24 cellular contexts compared by ENCODE assay signal in genomic region chr2:69217333-69218080, GRCh38.
DNase-seq lines count a peak whose midpoint lies in the region; ATAC-seq and TF ChIP-seq lines count a peak whose summit lies in the region.
"Had no signal": no experiment of that assay in that cellular context is flagged by ENCODE, and none has a peak within 500 bp of the region (broad histone marks: within the 10 kb centered on the region; RNA-seq: fewer than 3 reads in every experiment).

No MANE protein-coding gene starts in this region.

- no peak overlapping the region for H3K4me3 Mint-ChIP-seq in natural killer cell
- no peak overlapping the region for H3K4me3 Mint-ChIP-seq in activated CD4-positive, alpha-beta memory T cell treated with anti-CD3 and anti-CD28 coated beads for 36 hours
- no peak overlapping the region for H3K4me3 Mint-ChIP-seq in activated T-helper 1 cell treated with anti-CD3 and anti-CD28 coated beads, Interleukin-12 subunit alpha, Interleukin-12 subunit beta, Interleukin-2, Interleukin-4 antibody, amounts not matched to agents 30 ng/mL and 10 ng/mL and 1 ng/mL, durations not matched to agents 14 hours and 24 hours and 36 hours
- H3K4me3 Mint-ChIP-seq: activated naive CD8-positive, alpha-beta T cell treated with anti-CD3 and anti-CD28 coated beads, Interleukin-2, amount 50 U/mL, for 24 hours; brain; effector memory CD8-positive, alpha-beta T cell; stimulated activated naive B cell treated with anti-CD40 and anti-IgM and Interleukin-4, amounts not matched to agents 10 μg/mL and 1 μg/mL and 100 μg/mL, for 72 hours; T-helper 2 cell treated with Interferon-gamma antibody and Interleukin-4, amounts not matched to agents 5 μg/mL and 100 μg/mL, for 36 hours had no signal

- CTCF ChIA-PET in activated CD4-positive, alpha-beta memory T cell treated with anti-CD3 and anti-CD28 coated beads for 36 hours (lab: Charles Lee) = no interaction called here

- TF ChIP-seq CTCF in choroid plexus epithelial cell (conservative IDR thresholded peaks at IDR 0.05; ENCODE audit: low read depth, low read length) (no peak), natural killer cell (IDR thresholded peaks at IDR 0.05) (no peak)

- H3K4me3 ChIP-seq in choroid plexus epithelial cell (ENCODE audit: low read depth, low read length) = no peak overlapping the region
- H3K4me3 ChIP-seq: BLaER1, smooth muscle cell had no signal

- POLR2A ChIA-PET in activated CD4-positive, alpha-beta memory T cell treated with anti-CD3 and anti-CD28 coated beads for 36 hours (lab: Charles Lee) = no interaction called here

- intact Hi-C loops in natural killer cell (cut with micrococcal nuclease) = no loop called here
- intact Hi-C loops in activated CD4-positive, alpha-beta memory T cell treated with anti-CD3 and anti-CD28 coated beads for 36 hours (cut with micrococcal nuclease) = no loop called here
- intact Hi-C loops in activated T-helper 1 cell treated with anti-CD3 and anti-CD28 coated beads, Interleukin-12 subunit alpha, Interleukin-12 subunit beta, Interleukin-2, Interleukin-4 antibody, amounts not matched to agents 30 ng/mL and 10 ng/mL and 1 ng/mL, durations not matched to agents 14 hours and 24 hours and 36 hours (cut with micrococcal nuclease) = no loop called here

- H3K27me3 Mint-ChIP-seq in natural killer cell (ENCODE audit: low read depth in 2 of 2) = peaks cover 6 to 24% of the 10 kb centered on the region in 2 donors
- peaks cover 7% of the 10 kb centered on the region for H3K27me3 Mint-ChIP-seq in activated CD4-positive, alpha-beta memory T cell treated with anti-CD3 and anti-CD28 coated beads for 36 hours
- peaks cover 6% of the 10 kb centered on the region for H3K27me3 Mint-ChIP-seq in activated T-helper 1 cell treated with anti-CD3 and anti-CD28 coated beads, Interleukin-12 subunit alpha, Interleukin-12 subunit beta, Interleukin-2, Interleukin-4 antibody, amounts not matched to agents 30 ng/mL and 10 ng/mL and 1 ng/mL, durations not matched to agents 14 hours and 24 hours and 36 hours (ENCODE audit: insufficient read depth)
- H3K27me3 Mint-ChIP-seq: brain had no signal

- no peaks in the 10 kb centered on the region for H3K9me3 Mint-ChIP-seq in natural killer cell
- H3K9me3 Mint-ChIP-seq in activated CD4-positive, alpha-beta memory T cell treated with anti-CD3 and anti-CD28 coated beads for 36 hours = no peaks in the 10 kb centered on the region
- no peaks in the 10 kb centered on the region for H3K9me3 Mint-ChIP-seq in activated T-helper 1 cell treated with anti-CD3 and anti-CD28 coated beads, Interleukin-12 subunit alpha, Interleukin-12 subunit beta, Interleukin-2, Interleukin-4 antibody, amounts not matched to agents 30 ng/mL and 10 ng/mL and 1 ng/mL, durations not matched to agents 14 hours and 24 hours and 36 hours
- H3K9me3 Mint-ChIP-seq: activated naive CD8-positive, alpha-beta T cell treated with anti-CD3 and anti-CD28 coated beads, Interleukin-2, amount 50 U/mL, for 24 hours; brain; effector memory CD8-positive, alpha-beta T cell; stimulated activated naive B cell treated with anti-CD40 and anti-IgM and Interleukin-4, amounts not matched to agents 10 μg/mL and 1 μg/mL and 100 μg/mL, for 72 hours; T-helper 2 cell treated with Interferon-gamma antibody and Interleukin-4, amounts not matched to agents 5 μg/mL and 100 μg/mL, for 36 hours had no signal

- no peak overlapping the region for H3K27ac Mint-ChIP-seq in natural killer cell
- no peak overlapping the region for H3K27ac Mint-ChIP-seq in activated CD4-positive, alpha-beta memory T cell treated with anti-CD3 and anti-CD28 coated beads for 36 hours
- no peak overlapping the region for H3K27ac Mint-ChIP-seq in activated T-helper 1 cell treated with anti-CD3 and anti-CD28 coated beads, Interleukin-12 subunit alpha, Interleukin-12 subunit beta, Interleukin-2, Interleukin-4 antibody, amounts not matched to agents 30 ng/mL and 10 ng/mL and 1 ng/mL, durations not matched to agents 14 hours and 24 hours and 36 hours
- H3K27ac Mint-ChIP-seq: activated naive CD8-positive, alpha-beta T cell treated with anti-CD3 and anti-CD28 coated beads, Interleukin-2, amount 50 U/mL, for 24 hours; stimulated activated naive B cell treated with anti-CD40 and anti-IgM and Interleukin-4, amounts not matched to agents 10 μg/mL and 1 μg/mL and 100 μg/mL, for 72 hours; T-helper 2 cell treated with Interferon-gamma antibody and Interleukin-4, amounts not matched to agents 5 μg/mL and 100 μg/mL, for 36 hours had no signal

- DNase-seq in DMS 273 treated with DMSO at 0.1 percent for 48 hours (lab: John Stamatoyannopoulos, UW) (peak; percentile 52), NCI-H128 (lab: John Stamatoyannopoulos, UW; ENCODE audit: unreplicated experiment) (peak; percentile 89), NCI-H510A (lab: John Stamatoyannopoulos, UW) (peak; percentile 36), choroid plexus epithelial cell (ENCODE audit: low read depth) (peak; percentile 74), natural killer cell (no peak)
- no peak for DNase-seq in activated CD4-positive, alpha-beta memory T cell treated with anti-CD3 and anti-CD28 coated beads for 36 hours
- no peak for DNase-seq in activated T-helper 1 cell treated with anti-CD3 and anti-CD28 coated beads, Interleukin-12 subunit alpha, Interleukin-12 subunit beta, Interleukin-2, Interleukin-4 antibody, amounts not matched to agents 30 ng/mL and 10 ng/mL and 1 ng/mL, durations not matched to agents 14 hours and 24 hours and 36 hours (ENCODE audit: low spot score)
- DNase-seq: ACHN; activated gamma-delta T cell; activated naive CD8-positive, alpha-beta T cell treated with anti-CD3 and anti-CD28 coated beads, Interleukin-2, amount 50 U/mL, for 24 hours; effector memory CD8-positive, alpha-beta T cell; hippocampal formation; KBM-7; NCI-H226; RPMI8226; stimulated activated CD4-positive, alpha-beta T cell treated with anti-CD3 and anti-CD28 coated beads, Interleukin-2, amount 100 ng/mL, for 48 hours; stimulated activated naive B cell treated with anti-CD40 and anti-IgM and Interleukin-4, amounts not matched to agents 10 μg/mL and 1 μg/mL and 100 μg/mL, for 72 hours; WERI-Rb-1 had no signal

- no peak for ATAC-seq in natural killer cell
- no peak for ATAC-seq in HG03571 (IDR thresholded peaks at IDR 0.05; ENCODE audit: unreplicated experiment)
- ATAC-seq: activated naive CD8-positive, alpha-beta T cell treated with anti-CD3 and anti-CD28 coated beads, Interleukin-2, amount 50 U/mL, for 24 hours; effector memory CD8-positive, alpha-beta T cell; esophagus mucosa; stimulated activated naive B cell treated with anti-CD40 and anti-IgM and Interleukin-4, amounts not matched to agents 10 μg/mL and 1 μg/mL and 100 μg/mL, for 72 hours had no signal

- H3K4me1 Mint-ChIP-seq in natural killer cell = no peaks in the 10 kb centered on the region
- H3K4me1 Mint-ChIP-seq in activated CD4-positive, alpha-beta memory T cell treated with anti-CD3 and anti-CD28 coated beads for 36 hours (ENCODE audit: low read depth) = no peaks in the 10 kb centered on the region
- H3K4me1 Mint-ChIP-seq in activated T-helper 1 cell treated with anti-CD3 and anti-CD28 coated beads, Interleukin-12 subunit alpha, Interleukin-12 subunit beta, Interleukin-2, Interleukin-4 antibody, amounts not matched to agents 30 ng/mL and 10 ng/mL and 1 ng/mL, durations not matched to agents 14 hours and 24 hours and 36 hours (ENCODE audit: low read depth) = no peaks in the 10 kb centered on the region
- H3K4me1 Mint-ChIP-seq: activated naive CD8-positive, alpha-beta T cell treated with anti-CD3 and anti-CD28 coated beads, Interleukin-2, amount 50 U/mL, for 24 hours; stimulated activated naive B cell treated with anti-CD40 and anti-IgM and Interleukin-4, amounts not matched to agents 10 μg/mL and 1 μg/mL and 100 μg/mL, for 72 hours had no signal

- H3K36me3 Mint-ChIP-seq in natural killer cell = no peaks in the 10 kb centered on the region
- H3K36me3 Mint-ChIP-seq in activated CD4-positive, alpha-beta memory T cell treated with anti-CD3 and anti-CD28 coated beads for 36 hours = no peaks in the 10 kb centered on the region
- H3K36me3 Mint-ChIP-seq in activated T-helper 1 cell treated with anti-CD3 and anti-CD28 coated beads, Interleukin-12 subunit alpha, Interleukin-12 subunit beta, Interleukin-2, Interleukin-4 antibody, amounts not matched to agents 30 ng/mL and 10 ng/mL and 1 ng/mL, durations not matched to agents 14 hours and 24 hours and 36 hours (ENCODE audit: low read depth) = no peaks in the 10 kb centered on the region
- H3K36me3 Mint-ChIP-seq: stimulated activated naive B cell treated with anti-CD40 and anti-IgM and Interleukin-4, amounts not matched to agents 10 μg/mL and 1 μg/mL and 100 μg/mL, for 72 hours had no signal

Comparison
In these comparisons a context has a peak if more than half of its experiments do, and no peak if none do; other contexts are left out.
1. DNase-seq: peak in DMS 273 treated with DMSO at 0.1 percent for 48 hours (single experiment), NCI-H128 (single experiment), NCI-H510A (single experiment) and choroid plexus epithelial cell (single experiment); none in natural killer cell (single experiment), activated CD4-positive, alpha-beta memory T cell treated with anti-CD3 and anti-CD28 coated beads for 36 hours (single experiment) and activated T-helper 1 cell treated with anti-CD3 and anti-CD28 coated beads, Interleukin-12 subunit alpha, Interleukin-12 subunit beta, Interleukin-2, Interleukin-4 antibody, amounts not matched to agents 30 ng/mL and 10 ng/mL and 1 ng/mL, durations not matched to agents 14 hours and 24 hours and 36 hours (single experiment).